Comparison of ENCODE assay signal across 36 cellular contexts in the genomic region with DNA sequence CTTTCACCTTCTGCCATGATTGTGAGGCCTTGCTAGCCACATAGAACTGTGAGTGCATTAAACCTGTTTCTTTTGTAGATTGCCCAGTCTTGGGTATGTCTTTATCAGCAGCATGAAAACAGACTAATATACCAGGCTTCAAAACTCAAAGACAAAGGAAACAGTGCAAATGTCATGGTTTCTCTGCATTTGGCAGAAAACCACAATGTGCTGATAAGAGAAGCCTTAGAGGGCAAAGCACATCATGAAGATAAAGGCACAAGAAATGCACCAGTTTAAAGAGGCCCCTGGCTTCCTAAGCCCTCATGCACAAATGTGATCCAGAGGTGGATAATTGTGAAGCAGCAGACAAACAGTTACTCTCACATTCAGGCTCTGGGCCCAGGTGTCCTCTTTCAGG.
"Had no signal": no experiment of that assay in that cellular context is flagged by ENCODE, and none has a peak within 500 bp of the region (broad histone marks: within the 10 kb centered on the region; RNA-seq: fewer than 3 reads in every experiment).

No MANE protein-coding gene starts in this region.

- H3K27ac Mint-ChIP-seq: activated CD4-positive, alpha-beta memory T cell treated with anti-CD3 and anti-CD28 coated beads, Interleukin-2, amount 10 ng/mL, durations not matched to agents 7 days and 5 days; activated CD4-positive, alpha-beta T cell treated with anti-CD3 and anti-CD28 coated beads for 36 hours; activated CD4-positive, alpha-beta T cell treated with anti-CD3 and anti-CD28 coated beads, Interleukin-2, amount 10 ng/mL, durations not matched to agents 7 days and 5 days; activated CD8-positive, alpha-beta memory T cell treated with anti-CD3 and anti-CD28 coated beads, Interleukin-2, amount 10 ng/mL, durations not matched to agents 7 days and 5 days; activated CD8-positive, alpha-beta T cell treated with anti-CD3 and anti-CD28 coated beads, Interleukin-2, amount 10 ng/mL, durations not matched to agents 7 days and 5 days; activated naive CD4-positive, alpha-beta T cell treated with anti-CD3 and anti-CD28 coated beads, Interleukin-2, amount 10 ng/mL, durations not matched to agents 7 days and 5 days; activated naive CD4-positive, alpha-beta T cell treated with anti-CD3 and anti-CD28 coated beads, Interleukin-2, amount 50 U/mL, for 24 hours; activated naive CD8-positive, alpha-beta T cell; activated naive CD8-positive, alpha-beta T cell treated with anti-CD3 and anti-CD28 coated beads, Interleukin-2, amount 10 ng/mL, durations not matched to agents 7 days and 5 days; activated naive CD8-positive, alpha-beta T cell treated with anti-CD3 and anti-CD28 coated beads, Interleukin-2, amount 50 U/mL, for 24 hours; activated T-cell treated with anti-CD3 and anti-CD28 coated beads, Interleukin-2, amount 50 U/mL, for 24 hours; activated T-helper 2 cell treated with anti-CD3 and anti-CD28 coated beads, Interferon-gamma antibody, Interleukin-2, Interleukin-4, amounts not matched to agents 10 μg/mL and 5 μg/mL and 100 μg/mL, durations not matched to agents 14 hours and 24 hours and 36 hours; brain; T-helper 1 cell treated with Interleukin-12 subunit alpha and Interleukin-12 subunit beta and Interleukin-4 antibody, amounts not matched to agents 30 μg/mL and 1 μg/mL, for 36 hours; T-helper 2 cell treated with Interferon-gamma antibody and Interleukin-4, amounts not matched to agents 5 μg/mL and 100 μg/mL, for 36 hours; WTC11 had no signal

- DNase-seq: activated CD4-positive, alpha-beta memory T cell treated with anti-CD3 and anti-CD28 coated beads, Interleukin-2, amount 10 ng/mL, durations not matched to agents 7 days and 5 days; activated CD4-positive, alpha-beta T cell treated with anti-CD3 and anti-CD28 coated beads for 1 hour; activated CD4-positive, alpha-beta T cell treated with anti-CD3 and anti-CD28 coated beads for 36 hours; activated CD4-positive, alpha-beta T cell treated with anti-CD3 and anti-CD28 coated beads for 48 hours; activated CD4-positive, alpha-beta T cell treated with anti-CD3 and anti-CD28 coated beads, Interleukin-2, amount 10 ng/mL, durations not matched to agents 7 days and 5 days; activated CD4-positive, alpha-beta T cell treated with anti-CD3 and anti-CD28 coated beads, Interleukin-2, amount 50 U/mL, for 48 hours; activated CD4-positive, CD25-positive, alpha-beta regulatory T cell; activated CD8-positive, alpha-beta memory T cell treated with anti-CD3 and anti-CD28 coated beads for 24 hours; activated CD8-positive, alpha-beta memory T cell treated with anti-CD3 and anti-CD28 coated beads, Interleukin-2, amount 10 ng/mL, durations not matched to agents 7 days and 5 days; activated CD8-positive, alpha-beta memory T cell treated with anti-CD3 and anti-CD28 coated beads, Interleukin-2, amount 50 U/mL, for 48 hours; activated CD8-positive, alpha-beta T cell treated with anti-CD3 and anti-CD28 coated beads, Interleukin-2, amount 10 ng/mL, durations not matched to agents 7 days and 5 days; activated effector memory CD4-positive, alpha-beta T cell treated with Interleukin-2 at 50 U/mL for 16 hours; activated gamma-delta T cell; activated naive CD4-positive, alpha-beta T cell treated with anti-CD3 and anti-CD28 coated beads, Interleukin-2, amount 10 ng/mL, durations not matched to agents 7 days and 5 days; activated naive CD4-positive, alpha-beta T cell treated with Interleukin-2 at 50 U/mL for 16 hours; activated naive CD8-positive, alpha-beta T cell treated with anti-CD3 and anti-CD28 coated beads, Interleukin-2, amount 10 ng/mL, durations not matched to agents 7 days and 5 days; activated naive CD8-positive, alpha-beta T cell treated with anti-CD3 and anti-CD28 coated beads, Interleukin-2, amount 50 U/mL, for 24 hours; activated T-cell treated with anti-CD3 and anti-CD28 coated beads, Interleukin-2, amount 50 U/mL, for 24 hours; activated T-cell treated with anti-CD3 and anti-CD28 coated beads, Interleukin-2, amount 50 U/mL, for 48 hours; amygdala; anterior cingulate cortex; caudate nucleus; cerebellar nuclear complex; T-helper 1 cell; T-helper 9 cell; WERI-Rb-1 had no signal

- H3K9me3 Mint-ChIP-seq: activated naive CD4-positive, alpha-beta T cell treated with anti-CD3 and anti-CD28 coated beads, Interleukin-2, amount 50 U/mL, for 24 hours had no signal

- H3K4me1 Mint-ChIP-seq: activated CD4-positive, alpha-beta memory T cell treated with anti-CD3 and anti-CD28 coated beads, Interleukin-2, amount 10 ng/mL, durations not matched to agents 7 days and 5 days; activated CD4-positive, alpha-beta T cell treated with anti-CD3 and anti-CD28 coated beads for 36 hours; activated CD4-positive, alpha-beta T cell treated with anti-CD3 and anti-CD28 coated beads, Interleukin-2, amount 10 ng/mL, durations not matched to agents 7 days and 5 days; activated CD8-positive, alpha-beta memory T cell treated with anti-CD3 and anti-CD28 coated beads, Interleukin-2, amount 10 ng/mL, durations not matched to agents 7 days and 5 days; activated naive CD4-positive, alpha-beta T cell treated with anti-CD3 and anti-CD28 coated beads, Interleukin-2, amount 10 ng/mL, durations not matched to agents 7 days and 5 days; activated naive CD4-positive, alpha-beta T cell treated with anti-CD3 and anti-CD28 coated beads, Interleukin-2, amount 50 U/mL, for 24 hours; activated naive CD8-positive, alpha-beta T cell treated with anti-CD3 and anti-CD28 coated beads, Interleukin-2, amount 10 ng/mL, durations not matched to agents 7 days and 5 days; activated naive CD8-positive, alpha-beta T cell treated with anti-CD3 and anti-CD28 coated beads, Interleukin-2, amount 50 U/mL, for 24 hours; central memory CD8-positive, alpha-beta T cell; WTC11 had no signal

- H3K9me3 ChIP-seq: ascending aorta had no signal

- H3K27me3 ChIP-seq: ascending aorta, cardiac muscle cell had no signal

- H3K27me3 Mint-ChIP-seq: activated naive CD8-positive, alpha-beta T cell treated with anti-CD3 and anti-CD28 coated beads, Interleukin-2, amount 50 U/mL, for 24 hours; brain had no signal

- H3K36me3 Mint-ChIP-seq: activated CD8-positive, alpha-beta memory T cell treated with anti-CD3 and anti-CD28 coated beads, Interleukin-2, amount 10 ng/mL, durations not matched to agents 7 days and 5 days; activated naive CD4-positive, alpha-beta T cell treated with anti-CD3 and anti-CD28 coated beads, Interleukin-2, amount 10 ng/mL, durations not matched to agents 7 days and 5 days; activated naive CD8-positive, alpha-beta T cell; activated naive CD8-positive, alpha-beta T cell treated with anti-CD3 and anti-CD28 coated beads, Interleukin-2, amount 10 ng/mL, durations not matched to agents 7 days and 5 days; brain had no signal

- H3K4me1 ChIP-seq: ascending aorta had no signal

- H3K27ac ChIP-seq: ascending aorta, cardiac muscle cell, WERI-Rb-1 had no signal

- H3K4me3 Mint-ChIP-seq: activated CD4-positive, alpha-beta memory T cell treated with anti-CD3 and anti-CD28 coated beads, Interleukin-2, amount 10 ng/mL, durations not matched to agents 7 days and 5 days; activated CD4-positive, alpha-beta T cell treated with anti-CD3 and anti-CD28 coated beads for 36 hours; activated CD4-positive, alpha-beta T cell treated with anti-CD3 and anti-CD28 coated beads, Interleukin-2, amount 10 ng/mL, durations not matched to agents 7 days and 5 days; activated CD8-positive, alpha-beta memory T cell treated with anti-CD3 and anti-CD28 coated beads, Interleukin-2, amount 10 ng/mL, durations not matched to agents 7 days and 5 days; activated CD8-positive, alpha-beta T cell treated with anti-CD3 and anti-CD28 coated beads, Interleukin-2, amount 10 ng/mL, durations not matched to agents 7 days and 5 days; activated naive CD4-positive, alpha-beta T cell treated with anti-CD3 and anti-CD28 coated beads, Interleukin-2, amount 10 ng/mL, durations not matched to agents 7 days and 5 days; activated naive CD4-positive, alpha-beta T cell treated with anti-CD3 and anti-CD28 coated beads, Interleukin-2, amount 50 U/mL, for 24 hours; activated naive CD8-positive, alpha-beta T cell; activated naive CD8-positive, alpha-beta T cell treated with anti-CD3 and anti-CD28 coated beads, Interleukin-2, amount 10 ng/mL, durations not matched to agents 7 days and 5 days; activated naive CD8-positive, alpha-beta T cell treated with anti-CD3 and anti-CD28 coated beads, Interleukin-2, amount 50 U/mL, for 24 hours; activated T-cell treated with anti-CD3 and anti-CD28 coated beads, Interleukin-2, amount 50 U/mL, for 24 hours; brain; central memory CD8-positive, alpha-beta T cell; T-helper 1 cell treated with Interleukin-12 subunit alpha and Interleukin-12 subunit beta and Interleukin-4 antibody, amounts not matched to agents 30 μg/mL and 1 μg/mL, for 36 hours; T-helper 2 cell treated with Interferon-gamma antibody and Interleukin-4, amounts not matched to agents 5 μg/mL and 100 μg/mL, for 36 hours; WTC11 had no signal

- H3K4me3 ChIP-seq: ascending aorta, cardiac muscle cell had no signal

- H3K36me3 ChIP-seq: ascending aorta, cardiac muscle cell, WERI-Rb-1 had no signal
